In the genomic region with DNA sequence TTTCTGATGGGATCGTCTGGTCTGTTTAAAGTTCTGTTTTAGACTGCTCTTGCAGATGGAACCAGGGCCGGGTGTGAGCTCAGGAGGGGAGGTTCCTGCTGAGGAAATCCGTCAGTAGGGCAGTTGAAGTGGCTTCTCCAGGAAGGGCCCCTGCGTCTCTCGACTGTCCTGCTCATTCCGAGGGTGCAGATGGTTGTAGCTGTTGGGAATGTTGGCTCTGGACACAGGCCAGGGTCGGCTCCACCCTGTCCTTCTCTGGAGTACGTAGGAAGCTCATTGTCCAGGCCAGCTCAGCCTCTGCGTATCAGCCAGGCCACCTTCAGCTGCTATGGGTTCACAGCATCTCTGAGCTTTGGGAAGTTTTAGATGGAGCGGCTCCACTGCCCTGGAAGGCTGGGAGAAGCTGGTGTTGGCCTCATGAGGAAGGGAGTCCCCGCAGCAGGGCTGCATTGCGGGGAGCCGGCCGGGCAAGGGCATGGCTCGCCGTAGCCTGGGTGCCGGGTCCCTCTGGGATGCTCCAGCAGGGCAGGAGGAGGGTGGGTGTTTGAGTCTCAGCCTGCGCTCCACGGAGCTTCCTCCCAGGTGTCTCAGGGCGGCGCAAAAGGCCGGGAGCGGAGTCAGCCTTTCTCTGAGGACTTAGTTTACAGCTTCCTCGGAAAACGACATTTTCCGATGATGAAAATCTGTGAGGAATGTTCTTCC, we compare ENCODE assay signal across 17 cellular contexts. TPM values are rescaled to one million over a fixed set of nuclear protein-coding genes. Genes with fewer than 3 reads are reported as not detected.
DNase-seq lines count a peak whose midpoint lies in the region; ATAC-seq and TF ChIP-seq lines count a peak whose summit lies in the region.
"Had no signal": no experiment of that assay in that cellular context is flagged by ENCODE, and none has a peak within 500 bp of the region (broad histone marks: within the 10 kb centered on the region; RNA-seq: fewer than 3 reads in every experiment).

No MANE protein-coding gene starts in this region.

- 96 to 98% methylated on average over 18 to 26 of the region's 26 CpGs for WGBS in endodermal cell (ENCODE audit: insufficient coverage in 1 of 2, insufficient read length in 1 of 2), 2 experiments

- ATAC-seq in left ventricle myocardium superior (peak; percentile 53), WTC11 (no peak)

- peaks cover 37% of the 10 kb centered on the region for H3K36me3 ChIP-seq in endodermal cell (ENCODE audit: control insufficient read depth, insufficient read depth, low read length)
- H3K36me3 ChIP-seq: ovary, SJSA1 had no signal

- CTCF ChIA-PET in WTC11 (lab: Charles Lee), result no interaction called here

- H3K27me3 ChIP-seq in endodermal cell (ENCODE audit: control insufficient read depth, insufficient read depth, low read length, poor library complexity, severe bottlenecking), result no peaks in the 10 kb centered on the region
- H3K27me3 ChIP-seq: ovary, SJSA1 had no signal

- H3K36me3 Mint-ChIP-seq in WTC11 (peaks cover 5% of the 10 kb centered on the region; the same call in 1 of the 2 replicates), endodermal cell (ENCODE audit: low read depth) (peaks cover 43% of the 10 kb centered on the region)

- POLR2A ChIA-PET in WTC11 (lab: Charles Lee), result no interaction called here

- no peak overlapping the region for H3K9ac ChIP-seq in endodermal cell (ENCODE audit: extremely low read depth, low read length, poor library complexity, severe bottlenecking)

- H3K4me3 Mint-ChIP-seq in WTC11 (no peak overlapping the region), endodermal cell (no peak overlapping the region)
- H3K4me3 Mint-ChIP-seq: activated naive CD8-positive, alpha-beta T cell treated with anti-CD3 and anti-CD28 coated beads for 36 hours; central memory CD8-positive, alpha-beta T cell had no signal

- H3K27me3 Mint-ChIP-seq in WTC11 (ENCODE audit: low read depth) (no peaks in the 10 kb centered on the region), endodermal cell (ENCODE audit: insufficient read depth) (no peaks in the 10 kb centered on the region)
- H3K27me3 Mint-ChIP-seq: activated naive CD8-positive, alpha-beta T cell treated with anti-CD3 and anti-CD28 coated beads for 36 hours; central memory CD8-positive, alpha-beta T cell had no signal

- TF ChIP-seq CTCF in astrocyte of the spinal cord (IDR thresholded peaks at IDR 0.05; ENCODE audit: low read depth, low read length) (no peak), WTC11 (IDR thresholded peaks at IDR 0.05) (no peak), endodermal cell (conservative IDR thresholded peaks at IDR 0.05) (no peak)

- H3K4me1 Mint-ChIP-seq in WTC11 (no peaks in the 10 kb centered on the region), endodermal cell (no peaks in the 10 kb centered on the region)
- H3K4me1 Mint-ChIP-seq: activated naive CD8-positive, alpha-beta T cell treated with anti-CD3 and anti-CD28 coated beads for 36 hours had no signal

- H3K4me1 ChIP-seq in endodermal cell (ENCODE audit: control insufficient read depth, insufficient read depth, low read length), result no peaks in the 10 kb centered on the region

- H3K9me3 Mint-ChIP-seq in WTC11 (no peaks in the 10 kb centered on the region), endodermal cell (no peaks in the 10 kb centered on the region)
- H3K9me3 Mint-ChIP-seq: activated naive CD8-positive, alpha-beta T cell treated with anti-CD3 and anti-CD28 coated beads for 36 hours; central memory CD8-positive, alpha-beta T cell had no signal

- H3K9me3 ChIP-seq in endodermal cell (ENCODE audit: control insufficient read depth, low read length), result no peaks in the 10 kb centered on the region
- H3K9me3 ChIP-seq: ovary, SJSA1 had no signal

- no peak overlapping the region for H3K27ac ChIP-seq in endodermal cell (ENCODE audit: low read depth, low read length)
- H3K27ac ChIP-seq: ovary, SJSA1 had no signal

- intact Hi-C loops in left ventricle myocardium superior (cut with micrococcal nuclease), result loop anchor here (10.0 kb wide), 1 partner anchor 49 kb away; no protein-coding TSS in a partner anchor

- in situ Hi-C loops in astrocyte of the spinal cord (cut with HindIII; ENCODE audit: low sequenced_read_pairs), result no loop called here

- H3K27ac Mint-ChIP-seq in WTC11 (no peak overlapping the region), endodermal cell (no peak overlapping the region)

- no peak overlapping the region for H3K4me3 ChIP-seq in astrocyte of the spinal cord (ENCODE audit: low read depth, low read length)
- H3K4me3 ChIP-seq in endodermal cell (ENCODE audit: low read length), result no peak overlapping the region
- H3K4me3 ChIP-seq: ovary, SJSA1 had no signal

- peak; percentile 26 for DNase-seq in GM03348 (ENCODE audit: low spot score)
- peak; percentile 55 for DNase-seq in astrocyte of the spinal cord (ENCODE audit: low read depth, low spot score)
- peak; percentile 73 for DNase-seq in left ventricle myocardium superior
- DNase-seq in smooth muscle cell of the brain vasculature (ENCODE audit: low read depth, low spot score), result peak; percentile 36
- DNase-seq in WTC11 (ENCODE audit: low spot score), result no peak
- DNase-seq in NCI-H2171 treated with DMSO at 0.1 percent for 48 hours (lab: John Stamatoyannopoulos, UW), result no peak
- DNase-seq in endodermal cell, result no peak
- DNase-seq: activated naive CD8-positive, alpha-beta T cell treated with anti-CD3 and anti-CD28 coated beads for 36 hours; C1 segment of cervical spinal cord; DMS79; kidney; NCI-H146; ovary; substantia nigra; T1000 had no signal

TF ChIP-seq in WTC11, 78 proteins besides CTCF, POLR2A, EP300 and RAD21 (continues in another document):
- TF ChIP-seq ESRRA (CRISPR knock-in tag; IDR thresholded peaks at IDR 0.05; ENCODE audit: borderline replicate concordance) (no peak), EMX1 (CRISPR knock-in tag; IDR thresholded peaks at IDR 0.05) (no peak), PRRX2 (CRISPR knock-in tag; IDR thresholded peaks at IDR 0.05) (no peak), RELA (CRISPR knock-in tag; IDR thresholded peaks at IDR 0.05; ENCODE audit: borderline replicate concordance) (no peak)
- TF ChIP-seq, protein P1, sequence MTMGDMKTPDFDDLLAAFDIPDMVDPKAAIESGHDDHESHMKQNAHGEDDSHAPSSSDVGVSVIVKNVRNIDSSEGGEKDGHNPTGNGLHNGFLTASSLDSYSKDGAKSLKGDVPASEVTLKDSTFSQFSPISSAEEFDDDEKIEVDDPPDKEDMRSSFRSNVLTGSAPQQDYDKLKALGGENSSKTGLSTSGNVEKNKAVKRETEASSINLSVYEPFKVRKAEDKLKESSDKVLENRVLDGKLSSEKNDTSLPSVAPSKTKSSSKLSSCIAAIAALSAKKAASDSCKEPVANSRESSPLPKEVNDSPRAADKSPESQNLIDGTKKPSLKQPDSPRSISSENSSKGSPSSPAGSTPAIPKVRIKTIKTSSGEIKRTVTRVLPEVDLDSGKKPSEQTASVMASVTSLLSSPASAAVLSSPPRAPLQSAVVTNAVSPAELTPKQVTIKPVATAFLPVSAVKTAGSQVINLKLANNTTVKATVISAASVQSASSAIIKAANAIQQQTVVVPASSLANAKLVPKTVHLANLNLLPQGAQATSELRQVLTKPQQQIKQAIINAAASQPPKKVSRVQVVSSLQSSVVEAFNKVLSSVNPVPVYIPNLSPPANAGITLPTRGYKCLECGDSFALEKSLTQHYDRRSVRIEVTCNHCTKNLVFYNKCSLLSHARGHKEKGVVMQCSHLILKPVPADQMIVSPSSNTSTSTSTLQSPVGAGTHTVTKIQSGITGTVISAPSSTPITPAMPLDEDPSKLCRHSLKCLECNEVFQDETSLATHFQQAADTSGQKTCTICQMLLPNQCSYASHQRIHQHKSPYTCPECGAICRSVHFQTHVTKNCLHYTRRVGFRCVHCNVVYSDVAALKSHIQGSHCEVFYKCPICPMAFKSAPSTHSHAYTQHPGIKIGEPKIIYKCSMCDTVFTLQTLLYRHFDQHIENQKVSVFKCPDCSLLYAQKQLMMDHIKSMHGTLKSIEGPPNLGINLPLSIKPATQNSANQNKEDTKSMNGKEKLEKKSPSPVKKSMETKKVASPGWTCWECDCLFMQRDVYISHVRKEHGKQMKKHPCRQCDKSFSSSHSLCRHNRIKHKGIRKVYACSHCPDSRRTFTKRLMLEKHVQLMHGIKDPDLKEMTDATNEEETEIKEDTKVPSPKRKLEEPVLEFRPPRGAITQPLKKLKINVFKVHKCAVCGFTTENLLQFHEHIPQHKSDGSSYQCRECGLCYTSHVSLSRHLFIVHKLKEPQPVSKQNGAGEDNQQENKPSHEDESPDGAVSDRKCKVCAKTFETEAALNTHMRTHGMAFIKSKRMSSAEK (CRISPR knock-in tag; IDR thresholded peaks at IDR 0.05; ENCODE audit: borderline replicate concordance), result no peak
- TF ChIP-seq, protein P2, sequence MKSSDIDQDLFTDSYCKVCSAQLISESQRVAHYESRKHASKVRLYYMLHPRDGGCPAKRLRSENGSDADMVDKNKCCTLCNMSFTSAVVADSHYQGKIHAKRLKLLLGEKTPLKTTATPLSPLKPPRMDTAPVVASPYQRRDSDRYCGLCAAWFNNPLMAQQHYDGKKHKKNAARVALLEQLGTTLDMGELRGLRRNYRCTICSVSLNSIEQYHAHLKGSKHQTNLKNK (CRISPR knock-in tag; IDR thresholded peaks at IDR 0.05), result no peak
- TF ChIP-seq, protein P3, sequence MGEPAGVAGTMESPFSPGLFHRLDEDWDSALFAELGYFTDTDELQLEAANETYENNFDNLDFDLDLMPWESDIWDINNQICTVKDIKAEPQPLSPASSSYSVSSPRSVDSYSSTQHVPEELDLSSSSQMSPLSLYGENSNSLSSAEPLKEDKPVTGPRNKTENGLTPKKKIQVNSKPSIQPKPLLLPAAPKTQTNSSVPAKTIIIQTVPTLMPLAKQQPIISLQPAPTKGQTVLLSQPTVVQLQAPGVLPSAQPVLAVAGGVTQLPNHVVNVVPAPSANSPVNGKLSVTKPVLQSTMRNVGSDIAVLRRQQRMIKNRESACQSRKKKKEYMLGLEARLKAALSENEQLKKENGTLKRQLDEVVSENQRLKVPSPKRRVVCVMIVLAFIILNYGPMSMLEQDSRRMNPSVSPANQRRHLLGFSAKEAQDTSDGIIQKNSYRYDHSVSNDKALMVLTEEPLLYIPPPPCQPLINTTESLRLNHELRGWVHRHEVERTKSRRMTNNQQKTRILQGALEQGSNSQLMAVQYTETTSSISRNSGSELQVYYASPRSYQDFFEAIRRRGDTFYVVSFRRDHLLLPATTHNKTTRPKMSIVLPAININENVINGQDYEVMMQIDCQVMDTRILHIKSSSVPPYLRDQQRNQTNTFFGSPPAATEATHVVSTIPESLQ (CRISPR knock-in tag; IDR thresholded peaks at IDR 0.05), result no peak

RNA-seq across cellular contexts. Expression of a gene that starts 58.5 kb away (rescaled TPM):
- 18.7 TPM for total RNA-seq in left ventricle myocardium superior
- 17.6 to 20.2 TPM (median 17.6 TPM) in 3 replicates for total RNA-seq in WTC11 (2021)
- 10 to 100 TPM; 23.4 to 32.5 TPM for total RNA-seq in endodermal cell
- 10.9 TPM for polyA plus RNA-seq in endodermal cell (2013, experiment 1 of 2)
- polyA plus RNA-seq in endodermal cell (2013, experiment 2 of 2), result 11.1 TPM

Comparison
In these comparisons a context has a peak if more than half of its experiments do, and no peak if none do; other contexts are left out.
1. DNase-seq: peak in GM03348 (single experiment), astrocyte of the spinal cord (single experiment), left ventricle myocardium superior (single experiment) and smooth muscle cell of the brain vasculature (single experiment); none in WTC11 (single experiment), NCI-H2171 treated with DMSO at 0.1 percent for 48 hours (single experiment) and endodermal cell (single experiment).